In the genomic region with DNA sequence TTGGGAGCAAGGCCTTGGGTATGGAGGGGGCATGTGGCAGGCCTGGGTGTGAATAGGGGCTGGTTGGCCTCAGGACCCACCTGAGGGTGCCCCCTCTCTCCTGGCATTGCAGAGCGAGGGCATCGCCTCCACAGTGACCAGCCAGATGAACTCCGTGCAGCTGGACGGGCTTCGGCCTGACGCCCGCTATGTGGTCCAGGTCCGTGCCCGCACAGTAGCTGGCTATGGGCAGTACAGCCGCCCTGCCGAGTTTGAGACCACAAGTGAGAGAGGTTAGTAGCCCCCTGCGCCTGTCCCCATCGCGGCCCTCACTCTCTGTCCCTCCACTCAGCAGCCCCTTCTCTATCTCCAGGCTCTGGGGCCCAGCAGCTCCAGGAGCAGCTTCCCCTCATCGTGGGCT, we compare ENCODE assay signal across 37 cellular contexts. TPM values are rescaled to one million over a fixed set of nuclear protein-coding genes. Genes with fewer than 3 reads are reported as not detected.
"Had no signal": no experiment of that assay in that cellular context is flagged by ENCODE, and none has a peak within 500 bp of the region (broad histone marks: within the 10 kb centered on the region; RNA-seq: fewer than 3 reads in every experiment).

No MANE protein-coding gene starts in this region.

- H3K27ac ChIP-seq: adrenal gland, body of pancreas, brain microvascular endothelial cell, VCaP had no signal

- H3K4me3 Mint-ChIP-seq: activated B cell treated with CpG ODN at 0.5 μM for 24 hours; activated CD4-positive, alpha-beta memory T cell treated with anti-CD3 and anti-CD28 coated beads for 36 hours; activated CD4-positive, alpha-beta T cell treated with anti-CD3 and anti-CD28 coated beads, Interleukin-2, amount 10 ng/mL, durations not matched to agents 24 days and 14 days; activated CD8-positive, alpha-beta T cell treated with anti-CD3 and anti-CD28 coated beads for 36 hours; activated naive CD4-positive, alpha-beta T cell treated with anti-CD3 and anti-CD28 coated beads for 36 hours; activated naive CD8-positive, alpha-beta T cell treated with anti-CD3 and anti-CD28 coated beads for 36 hours; activated T-cell treated with anti-CD3 and anti-CD28 coated beads, Interleukin-2, amount 50 U/mL, for 4 hours; activated T-cell treated with anti-CD3 and anti-CD28 coated beads, Interleukin-2, amount 50 U/mL, for 72 hours; activated T-helper 1 cell treated with anti-CD3 and anti-CD28 coated beads, Interleukin-12 subunit alpha, Interleukin-12 subunit beta, Interleukin-2, Interleukin-4 antibody, amounts not matched to agents 30 ng/mL and 10 ng/mL and 1 ng/mL, durations not matched to agents 14 hours and 24 hours and 36 hours; activated T-helper 17 cell treated with anti-CD3 and anti-CD28 coated beads, Interleukin-2, amount 50 U/mL, for 72 hours; T-helper 1 cell treated with Interleukin-12 subunit alpha and Interleukin-12 subunit beta and Interleukin-4 antibody, amounts not matched to agents 30 μg/mL and 1 μg/mL, for 36 hours; T-helper 2 cell treated with Interferon-gamma antibody and Interleukin-4, amounts not matched to agents 5 μg/mL and 100 μg/mL, for 36 hours had no signal

- H3K36me3 ChIP-seq: brain microvascular endothelial cell had no signal

- H3K4me1 Mint-ChIP-seq: activated B cell treated with CpG ODN at 0.5 μM for 24 hours; activated CD4-positive, alpha-beta T cell treated with anti-CD3 and anti-CD28 coated beads, Interleukin-2, amount 10 ng/mL, durations not matched to agents 24 days and 14 days; activated naive CD8-positive, alpha-beta T cell treated with anti-CD3 and anti-CD28 coated beads for 36 hours; activated T-helper 17 cell treated with anti-CD3 and anti-CD28 coated beads, Interleukin-2, amount 50 U/mL, for 72 hours had no signal

- H3K4me3 ChIP-seq: adrenal gland, body of pancreas had no signal

- H3K9me3 ChIP-seq: adrenal gland, body of pancreas had no signal

- FAIRE-seq: astrocyte, bronchial epithelial cell, TTC549 had no signal

- ATAC-seq: activated CD8-positive, alpha-beta T cell treated with anti-CD3 and anti-CD28 coated beads for 36 hours; activated naive CD4-positive, alpha-beta T cell treated with anti-CD3 and anti-CD28 coated beads, Interleukin-2, amount 50 U/mL, for 72 hours; activated T-cell treated with anti-CD3 and anti-CD28 coated beads, Interleukin-2, amount 50 U/mL, for 4 hours; activated T-cell treated with anti-CD3 and anti-CD28 coated beads, Interleukin-2, amount 50 U/mL, for 72 hours; activated T-helper 17 cell treated with anti-CD3 and anti-CD28 coated beads, Interleukin-2, amount 50 U/mL, for 72 hours; body of pancreas had no signal

- DNase-seq: activated B cell treated with CpG ODN at 0.5 μM for 24 hours; activated CD4-positive, alpha-beta memory T cell treated with anti-CD3 and anti-CD28 coated beads for 36 hours; activated CD4-positive, alpha-beta T cell treated with anti-CD3 and anti-CD28 coated beads for 4 hours; activated CD4-positive, alpha-beta T cell treated with anti-CD3 and anti-CD28 coated beads, Interleukin-2, amount 10 ng/mL, durations not matched to agents 24 days and 14 days; activated CD4-positive, alpha-beta T cell treated with anti-CD3 and anti-CD28 coated beads, Interleukin-2, amount 50 U/mL, for 1 hour; activated CD4-positive, alpha-beta T cell treated with anti-CD3 and anti-CD28 coated beads, Interleukin-2, amount 50 U/mL, for 4 hours; activated CD4-positive, CD25-positive, alpha-beta regulatory T cell treated with anti-CD3 and anti-CD28 coated beads, Interleukin-2, amount 50 U/mL, for 72 hours; activated CD8-positive, alpha-beta memory T cell treated with anti-CD3 and anti-CD28 coated beads, Interleukin-2, amount 50 U/mL, for 4 hours; activated CD8-positive, alpha-beta T cell treated with anti-CD3 and anti-CD28 coated beads for 36 hours; activated effector memory CD4-positive, alpha-beta T cell treated with anti-CD3 and anti-CD28 coated beads, Interleukin-2, amount 50 U/mL, for 16 hours; activated gamma-delta T cell treated with Interleukin-2 at 50 U/mL for 16 hours; activated naive CD4-positive, alpha-beta T cell; activated naive CD4-positive, alpha-beta T cell treated with anti-CD3 and anti-CD28 coated beads for 36 hours; activated naive CD4-positive, alpha-beta T cell treated with anti-CD3 and anti-CD28 coated beads, Interleukin-2, amount 50 U/mL, for 16 hours; activated naive CD8-positive, alpha-beta T cell treated with anti-CD3 and anti-CD28 coated beads for 36 hours; activated T-cell treated with anti-CD3 and anti-CD28 coated beads for 4 hours; activated T-cell treated with anti-CD3 and anti-CD28 coated beads, Interleukin-2, amount 50 U/mL, for 1 hour; activated T-cell treated with anti-CD3 and anti-CD28 coated beads, Interleukin-2, amount 50 U/mL, for 4 hours; activated T-cell treated with anti-CD3 and anti-CD28 coated beads, Interleukin-2, amount 50 U/mL, for 72 hours; adrenal gland; amniotic stem cell; aorta; body of pancreas; brain microvascular endothelial cell; central memory CD4-positive, alpha-beta T cell; T-helper 2 cell; T-helper 9 cell had no signal

- H3K27ac Mint-ChIP-seq: activated B cell treated with CpG ODN at 0.5 μM for 24 hours; activated CD4-positive, alpha-beta memory T cell treated with anti-CD3 and anti-CD28 coated beads for 36 hours; activated CD4-positive, alpha-beta T cell treated with anti-CD3 and anti-CD28 coated beads, Interleukin-2, amount 10 ng/mL, durations not matched to agents 24 days and 14 days; activated CD8-positive, alpha-beta T cell treated with anti-CD3 and anti-CD28 coated beads for 36 hours; activated naive CD4-positive, alpha-beta T cell treated with anti-CD3 and anti-CD28 coated beads for 36 hours; activated naive CD4-positive, alpha-beta T cell treated with anti-CD3 and anti-CD28 coated beads, Interleukin-2, amount 50 U/mL, for 72 hours; activated naive CD8-positive, alpha-beta T cell treated with anti-CD3 and anti-CD28 coated beads for 36 hours; activated T-cell treated with anti-CD3 and anti-CD28 coated beads, Interleukin-2, amount 50 U/mL, for 72 hours; activated T-helper 1 cell treated with anti-CD3 and anti-CD28 coated beads, Interleukin-12 subunit alpha, Interleukin-12 subunit beta, Interleukin-2, Interleukin-4 antibody, amounts not matched to agents 30 ng/mL and 10 ng/mL and 1 ng/mL, durations not matched to agents 14 hours and 24 hours and 36 hours; activated T-helper 17 cell treated with anti-CD3 and anti-CD28 coated beads, Interleukin-2, amount 50 U/mL, for 72 hours; T-helper 1 cell treated with Interleukin-12 subunit alpha and Interleukin-12 subunit beta and Interleukin-4 antibody, amounts not matched to agents 30 μg/mL and 1 μg/mL, for 36 hours; T-helper 2 cell treated with Interferon-gamma antibody and Interleukin-4, amounts not matched to agents 5 μg/mL and 100 μg/mL, for 36 hours had no signal

- H3K27me3 ChIP-seq: adrenal gland, body of pancreas, brain microvascular endothelial cell had no signal

- H3K4me1 ChIP-seq: body of pancreas had no signal

- H3K36me3 Mint-ChIP-seq: activated CD4-positive, alpha-beta memory T cell treated with anti-CD3 and anti-CD28 coated beads for 36 hours; activated naive CD4-positive, alpha-beta T cell treated with anti-CD3 and anti-CD28 coated beads, Interleukin-2, amount 50 U/mL, for 72 hours; activated naive CD8-positive, alpha-beta T cell treated with anti-CD3 and anti-CD28 coated beads for 36 hours had no signal

- H3K9me3 Mint-ChIP-seq: activated B cell treated with CpG ODN at 0.5 μM for 24 hours; activated CD4-positive, alpha-beta memory T cell treated with anti-CD3 and anti-CD28 coated beads for 36 hours; activated CD4-positive, alpha-beta T cell treated with anti-CD3 and anti-CD28 coated beads, Interleukin-2, amount 10 ng/mL, durations not matched to agents 24 days and 14 days; activated CD8-positive, alpha-beta T cell treated with anti-CD3 and anti-CD28 coated beads for 36 hours; activated naive CD4-positive, alpha-beta T cell treated with anti-CD3 and anti-CD28 coated beads for 36 hours; activated naive CD4-positive, alpha-beta T cell treated with anti-CD3 and anti-CD28 coated beads, Interleukin-2, amount 50 U/mL, for 72 hours; activated naive CD8-positive, alpha-beta T cell treated with anti-CD3 and anti-CD28 coated beads for 36 hours; activated T-cell treated with anti-CD3 and anti-CD28 coated beads, Interleukin-2, amount 50 U/mL, for 4 hours; activated T-cell treated with anti-CD3 and anti-CD28 coated beads, Interleukin-2, amount 50 U/mL, for 72 hours; activated T-helper 1 cell treated with anti-CD3 and anti-CD28 coated beads, Interleukin-12 subunit alpha, Interleukin-12 subunit beta, Interleukin-2, Interleukin-4 antibody, amounts not matched to agents 30 ng/mL and 10 ng/mL and 1 ng/mL, durations not matched to agents 14 hours and 24 hours and 36 hours; activated T-helper 17 cell treated with anti-CD3 and anti-CD28 coated beads, Interleukin-2, amount 50 U/mL, for 72 hours; T-helper 1 cell treated with Interleukin-12 subunit alpha and Interleukin-12 subunit beta and Interleukin-4 antibody, amounts not matched to agents 30 μg/mL and 1 μg/mL, for 36 hours; T-helper 2 cell treated with Interferon-gamma antibody and Interleukin-4, amounts not matched to agents 5 μg/mL and 100 μg/mL, for 36 hours had no signal

RNA-seq across cellular contexts. Expression of a gene that starts 16.0 kb away (rescaled TPM):
- total RNA-seq: activated CD8-positive, alpha-beta memory T cell treated with anti-CD3 and anti-CD28 coated beads for 36 hours; activated naive CD4-positive, alpha-beta T cell treated with anti-CD3 and anti-CD28 coated beads for 36 hours had no signal
